In the genomic region with DNA sequence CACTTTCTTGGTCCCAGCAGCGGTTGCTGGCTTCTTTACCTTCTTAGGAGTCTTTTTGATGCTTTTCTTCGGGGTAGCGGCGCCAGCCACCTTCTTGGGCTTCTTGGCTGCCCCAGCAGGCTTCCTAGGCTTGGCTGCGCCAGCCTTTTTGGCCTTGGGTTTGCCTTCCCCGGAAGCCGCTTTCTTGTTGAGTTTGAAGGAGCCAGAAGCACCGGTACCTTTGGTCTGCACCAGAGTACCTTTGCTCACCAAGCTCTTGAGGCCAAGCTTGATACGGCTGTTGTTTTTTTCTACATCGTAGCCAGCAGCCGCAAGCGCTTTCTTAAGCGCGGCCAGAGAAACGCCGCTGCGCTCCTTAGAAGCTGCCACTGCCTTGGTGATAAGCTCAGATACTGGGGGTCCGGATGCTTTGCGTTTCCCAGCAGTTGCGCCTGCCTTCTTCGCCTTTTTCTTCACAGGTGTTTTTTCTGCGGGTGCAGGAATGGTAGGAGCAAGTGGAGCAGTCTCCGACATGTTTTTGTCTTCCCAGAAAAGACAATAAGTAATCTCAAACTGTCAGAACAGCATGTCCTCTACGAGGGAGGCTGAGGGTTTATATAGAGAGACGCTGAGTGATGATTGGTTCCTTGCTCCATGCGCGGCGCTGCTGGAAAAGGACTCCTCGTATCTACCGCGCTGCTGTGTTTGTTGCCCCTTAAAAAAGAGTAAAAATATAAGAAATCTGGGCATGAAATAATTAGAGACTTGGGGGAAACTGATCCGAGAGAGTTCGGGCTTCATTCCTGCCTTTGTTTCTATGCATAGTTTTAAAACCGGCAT, we compare ENCODE assay signal across 8 cellular contexts.
A peak's percentile ranks its signal among the peaks of the same experiment; 100 is the strongest.
DNase-seq lines count a peak whose midpoint lies in the region; ATAC-seq and TF ChIP-seq lines count a peak whose summit lies in the region.

No MANE protein-coding gene starts in this region.

- H3K27ac ChIP-seq in esophagus squamous epithelium, result peak overlapping the region; percentile 83 to 95 (median 90)
- peak overlapping the region; percentile 55 to 72 (median 55) for H3K27ac ChIP-seq in thyroid gland

- DNase-seq in AG09309 (ENCODE audit: low read depth) (no peak), NCI-H82 (lab: John Stamatoyannopoulos, UW) (peak; percentile 92), activated T-cell treated with anti-CD3 and anti-CD28 coated beads for 4 hours (peak; percentile 36), esophagus squamous epithelium (lab: John Stamatoyannopoulos, UW) (no peak), thyroid gland (peak; percentile 61 to 66)
- DNase-seq in natural killer cell treated with Interleukin-12 subunit alpha and Interleukin-12 subunit beta and Interleukin-15 and Interleukin-18, amount 100 ng/mL, for 72 hours (ENCODE audit: low spot score), result peak; percentile 71

- H3K4me3 Mint-ChIP-seq in natural killer cell treated with Interleukin-12 subunit alpha and Interleukin-12 subunit beta and Interleukin-15 and Interleukin-18, amount 100 ng/mL, for 72 hours, result peak overlapping the region; percentile 91

- H3K27ac Mint-ChIP-seq in natural killer cell treated with Interleukin-12 subunit alpha and Interleukin-12 subunit beta and Interleukin-15 and Interleukin-18, amount 100 ng/mL, for 72 hours, result peak overlapping the region; percentile 91 to 100

- H3K36me3 ChIP-seq in esophagus squamous epithelium (no peaks in the 10 kb centered on the region), thyroid gland (no peaks in the 10 kb centered on the region)

- 0 to 2% methylated on average over 26 to 33 of the region's 34 CpGs for WGBS in esophagus squamous epithelium, 2 donors
- 2% methylated on average over 34 of the region's 34 CpGs for WGBS in thyroid gland, 2 donors

- peak overlapping the region; percentile 53 for H3K4me3 ChIP-seq in AG09309 (ENCODE audit: control insufficient read depth, low read depth, low read length)
- peak overlapping the region; percentile 31 to 69 (median 62) for H3K4me3 ChIP-seq in esophagus squamous epithelium
- H3K4me3 ChIP-seq in thyroid gland (replicated peaks in 1 of 3), result peak overlapping the region; percentile 16 to 33 (median 19)

- H3K36me3 Mint-ChIP-seq in natural killer cell treated with Interleukin-12 subunit alpha and Interleukin-12 subunit beta and Interleukin-15 and Interleukin-18, amount 100 ng/mL, for 72 hours, result no peaks in the 10 kb centered on the region

- intact Hi-C loops in esophagus squamous epithelium (cut with DNase I), result no loop called here
- intact Hi-C loops in thyroid gland (cut with DNase I), result no loop called here

- H3K9me3 ChIP-seq in esophagus squamous epithelium, result no peaks in the 10 kb centered on the region
- H3K9me3 ChIP-seq in thyroid gland, result no peaks in the 10 kb centered on the region

- TF ChIP-seq CTCF in AG09309 (IDR thresholded peaks at IDR 0.05; ENCODE audit: control insufficient read depth, insufficient read depth, low read depth, low read length, missing control alignments) (no peak), esophagus squamous epithelium (IDR thresholded peaks at IDR 0.05) (peak in 1 of 6 experiments; percentile 21), thyroid gland (IDR thresholded peaks at IDR 0.05) (no peak)

- ATAC-seq in GM18870 (IDR thresholded peaks at IDR 0.05; ENCODE audit: unreplicated experiment), result peak; percentile 29
- peak; percentile 47 for ATAC-seq in HG03095 (IDR thresholded peaks at IDR 0.05; ENCODE audit: unreplicated experiment)
- peak; percentile 75 to 79 for ATAC-seq in natural killer cell treated with Interleukin-12 subunit alpha and Interleukin-12 subunit beta and Interleukin-15 and Interleukin-18, amount 100 ng/mL, for 72 hours

- TF ChIP-seq POLR2A in esophagus squamous epithelium (IDR thresholded peaks at IDR 0.05), result peak in 3 of 4 donors; percentile 89 to 98 (median 97)
- peak; percentile 33 to 80 for TF ChIP-seq POLR2A in thyroid gland (IDR thresholded peaks at IDR 0.05)

- peaks cover 33 to 41% of the 10 kb centered on the region in 2 donors for H3K4me1 Mint-ChIP-seq in natural killer cell treated with Interleukin-12 subunit alpha and Interleukin-12 subunit beta and Interleukin-15 and Interleukin-18, amount 100 ng/mL, for 72 hours (ENCODE audit: low read depth in 2 of 2)

- H3K9me3 Mint-ChIP-seq in natural killer cell treated with Interleukin-12 subunit alpha and Interleukin-12 subunit beta and Interleukin-15 and Interleukin-18, amount 100 ng/mL, for 72 hours, result no peaks in the 10 kb centered on the region

- H3K4me1 ChIP-seq in esophagus squamous epithelium, result peaks cover 0 to 35% (median 15%) of the 10 kb centered on the region in 3 donors
- H3K4me1 ChIP-seq in thyroid gland, result peaks cover 0 to 5% of the 10 kb centered on the region in 2 donors

- H3K27me3 Mint-ChIP-seq in natural killer cell treated with Interleukin-12 subunit alpha and Interleukin-12 subunit beta and Interleukin-15 and Interleukin-18, amount 100 ng/mL, for 72 hours, result no peaks in the 10 kb centered on the region

- peaks cover 0 to 85% (median 4%) of the 10 kb centered on the region in 4 donors for H3K27me3 ChIP-seq in esophagus squamous epithelium
- peaks cover 6% of the 10 kb centered on the region for H3K27me3 ChIP-seq in thyroid gland

Comparison
In these comparisons a context has a peak if more than half of its experiments do, and no peak if none do; other contexts are left out.
1. DNase-seq: peak in NCI-H82 (single experiment), activated T-cell treated with anti-CD3 and anti-CD28 coated beads for 4 hours (single experiment), natural killer cell treated with Interleukin-12 subunit alpha and Interleukin-12 subunit beta and Interleukin-15 and Interleukin-18, amount 100 ng/mL, for 72 hours (single experiment) and thyroid gland (2 of 2); none in AG09309 (single experiment) and esophagus squamous epithelium (single experiment).
2. Peak in every context shown above with its lines, with median percentiles within 50 percentile points of each other: H3K4me3 ChIP-seq and ATAC-seq.